In the genomic region with DNA sequence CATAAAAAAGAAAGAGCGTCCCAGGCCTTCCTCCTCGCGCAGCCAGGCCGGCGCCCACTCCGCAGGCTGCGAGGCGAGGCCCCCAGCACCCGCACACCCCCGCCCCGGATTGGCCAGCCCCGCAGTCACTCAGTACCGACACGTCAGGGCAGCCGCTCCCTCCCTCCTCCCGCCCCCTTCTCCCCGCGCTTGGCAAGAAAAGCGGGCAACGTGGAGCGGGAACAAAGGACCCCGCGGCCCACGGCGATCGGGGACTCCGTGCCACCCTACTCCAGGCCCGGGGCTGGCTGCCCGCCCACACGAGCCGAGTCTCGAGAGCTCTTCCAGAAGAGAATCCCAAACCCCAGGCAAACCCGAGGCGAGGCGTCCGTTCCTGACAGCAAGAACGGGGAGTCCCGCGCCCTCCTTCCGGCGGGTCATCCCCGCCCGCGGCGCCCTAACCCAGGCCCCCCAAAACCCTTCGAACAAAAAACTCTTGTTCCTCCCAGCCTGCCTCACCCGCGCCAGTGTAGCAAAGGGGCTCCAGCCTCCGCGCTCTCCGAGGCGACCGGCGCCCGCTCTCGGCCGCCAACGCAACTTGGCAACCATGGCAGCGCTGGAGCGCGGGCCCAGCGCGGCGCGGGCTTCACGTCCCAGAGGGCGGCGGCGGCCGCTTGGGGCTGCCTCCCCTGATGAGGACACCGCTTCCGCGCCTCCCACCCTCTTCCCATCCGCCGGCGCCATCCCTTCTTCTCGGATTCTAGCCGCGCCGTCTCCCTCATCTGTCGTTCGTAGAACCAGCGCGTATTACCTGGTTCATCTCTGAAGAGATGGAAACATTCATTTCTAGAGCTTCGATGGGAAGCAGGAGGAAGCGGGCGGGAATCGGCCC, we compare ENCODE assay signal across 8 cellular contexts.
A peak's percentile ranks its signal among the peaks of the same experiment; 100 is the strongest.
DNase-seq lines count a peak whose midpoint lies in the region; ATAC-seq and TF ChIP-seq lines count a peak whose summit lies in the region.

No MANE protein-coding gene starts in this region.

- H3K9me2 ChIP-seq in OCI-LY1 (ENCODE audit: low read depth, low read length), result no peaks in the 10 kb centered on the region

- H3K4me3 ChIP-seq in OCI-LY1 (ENCODE audit: low read depth, low read length, poor library complexity, severe bottlenecking) (peak overlapping the region; percentile 85), muscle layer of colon (ENCODE audit: low read depth in 1 of 2, low read length in 2 of 2) (peak overlapping the region; percentile 78 to 86)

- peaks cover 50% of the 10 kb centered on the region for H3K79me2 ChIP-seq in OCI-LY1 (ENCODE audit: insufficient read depth, low read length)

- peak; percentile 46 for TF ChIP-seq POLR2A in erythroblast (IDR thresholded peaks at IDR 0.05; ENCODE audit: low read length)

- peak overlapping the region; percentile 98 for H3K4me2 ChIP-seq in OCI-LY1 (ENCODE audit: low read length)

- peaks cover 46% of the 10 kb centered on the region for H3K4me1 ChIP-seq in OCI-LY1 (ENCODE audit: insufficient read depth, low read length, severe bottlenecking)
- H3K4me1 ChIP-seq in muscle layer of colon (ENCODE audit: insufficient read depth, low read length), result peaks cover 44% of the 10 kb centered on the region

- H3F3A ChIP-seq in OCI-LY1 (ENCODE audit: insufficient read depth, low read length), result no peaks in the 10 kb centered on the region

- no peaks in the 10 kb centered on the region for H3K27me3 ChIP-seq in OCI-LY1 (ENCODE audit: insufficient read depth, low read length)
- no peaks in the 10 kb centered on the region for H3K27me3 ChIP-seq in muscle layer of colon (ENCODE audit: control insufficient read depth in 1 of 2, insufficient read depth in 2 of 2, low read length in 2 of 2)

- no peak for TF ChIP-seq CTCF in OCI-LY1 (IDR thresholded peaks at IDR 0.05; ENCODE audit: low read length)

- H3K9ac ChIP-seq in OCI-LY1 (ENCODE audit: low read length) (peak overlapping the region; percentile 88), muscle layer of colon (ENCODE audit: low read length) (peak overlapping the region; percentile 83)

- H2AFZ ChIP-seq in OCI-LY1 (ENCODE audit: low read length), result no peak overlapping the region

- 0 out of 2 replicates have a peak, but pooled peaks cover 9% of the 10 kb centered on the region for H4K20me1 ChIP-seq in OCI-LY1 (ENCODE audit: insufficient read depth, low read length)

- H3K9me3 ChIP-seq in OCI-LY1 (ENCODE audit: low read length) (no peaks in the 10 kb centered on the region), muscle layer of colon (ENCODE audit: low read length) (no peaks in the 10 kb centered on the region)

- ATAC-seq in GM21381 (IDR thresholded peaks at IDR 0.05; ENCODE audit: unreplicated experiment), result peak; percentile 45

- DNase-seq in D341Med (ENCODE audit: low spot score), result peak; percentile 98
- DNase-seq in HUDEP-2 (lab: John Stamatoyannopoulos, UW; ENCODE audit: unreplicated experiment in 76 of 76), result peak in 74 of 76 experiments; percentile 20 to 94 (median 84)
- DNase-seq in activated T-cell treated with anti-CD3 and anti-CD28 coated beads, Interleukin-2, amount 50 U/mL, for 1 hour, result peak; percentile 87
- peak; percentile 94 to 96 for DNase-seq in erythroblast (lab: John Stamatoyannopoulos, UW)
- peak; percentile 95 for DNase-seq in stimulated activated CD8-positive, alpha-beta memory T cell treated with anti-CD3 and anti-CD28 coated beads, Interleukin-4, amount 100 ng/mL, for 48 hours

- H3K36me3 ChIP-seq in OCI-LY1 (ENCODE audit: insufficient read depth, low read length) (peaks cover 11% of the 10 kb centered on the region; the same call in 1 of the 2 replicates), muscle layer of colon (ENCODE audit: insufficient read depth, low read length) (no peaks in the 10 kb centered on the region)

- H3K27ac ChIP-seq in OCI-LY1 (ENCODE audit: low read depth, low read length, poor library complexity, severe bottlenecking), result peak overlapping the region; percentile 71
- peak overlapping the region; percentile 83 for H3K27ac ChIP-seq in muscle layer of colon (ENCODE audit: low read depth, low read length)

Comparison
In these comparisons a context has a peak if more than half of its experiments do, and no peak if none do; other contexts are left out.
1. Peak in every context shown above with its lines: DNase-seq, ATAC-seq, H3K4me3 ChIP-seq and H3K27ac ChIP-seq.